ENCODE assay signal across 22 cellular contexts in genomic region chr16:23807028-23807427, GRCh38. TPM values are rescaled to one million over a fixed set of nuclear protein-coding genes. Genes with fewer than 3 reads are reported as not detected.
DNase-seq lines count a peak whose midpoint lies in the region; ATAC-seq lines count a peak whose summit lies in the region.
"Had no signal": no experiment of that assay in that cellular context is flagged by ENCODE, and none has a peak within 500 bp of the region (broad histone marks: within the 10 kb centered on the region; RNA-seq: fewer than 3 reads in every experiment).

No MANE protein-coding gene starts in this region.

- H3K4me3 Mint-ChIP-seq in stimulated activated naive CD8-positive, alpha-beta T cell treated with anti-CD3 and anti-CD28 coated beads, Interleukin-15, amount 100 ng/mL, for 72 hours = no peak overlapping the region
- H3K4me3 Mint-ChIP-seq in CD4-positive, alpha-beta memory T cell = no peak overlapping the region
- H3K4me3 Mint-ChIP-seq: activated naive CD4-positive, alpha-beta T cell treated with anti-CD3 and anti-CD28 coated beads for 36 hours; brain had no signal

- peaks cover 9% of the 10 kb centered on the region for H3K4me1 ChIP-seq in CD4-positive, alpha-beta memory T cell (ENCODE audit: insufficient read depth, low read length)

- intact Hi-C loops in CD4-positive, alpha-beta memory T cell (cut with micrococcal nuclease) = no loop called here

- CTCF ChIA-PET in CD4-positive, alpha-beta memory T cell (lab: Charles Lee; ENCODE audit: partially characterized antibody) = interaction anchor here (0.6 to 12.2 kb wide), 6 partner anchors 22 to 229 kb away, joined by 3 to 472 read pairs (median 6); no protein-coding TSS in a partner anchor

- H3K9me3 ChIP-seq in CD4-positive, alpha-beta memory T cell (ENCODE audit: control insufficient read depth in 1 of 2, low read length in 2 of 2) = no peaks in the 10 kb centered on the region
- H3K9me3 ChIP-seq: SK-N-SH, thoracic aorta had no signal

- no peaks in the 10 kb centered on the region for H3K36me3 ChIP-seq in CD4-positive, alpha-beta memory T cell (ENCODE audit: insufficient read depth, low read length)
- H3K36me3 ChIP-seq: thoracic aorta had no signal

- H3K9me3 Mint-ChIP-seq in stimulated activated naive CD8-positive, alpha-beta T cell treated with anti-CD3 and anti-CD28 coated beads, Interleukin-15, amount 100 ng/mL, for 72 hours = no peaks in the 10 kb centered on the region
- no peaks in the 10 kb centered on the region for H3K9me3 Mint-ChIP-seq in CD4-positive, alpha-beta memory T cell
- H3K9me3 Mint-ChIP-seq: activated naive CD4-positive, alpha-beta T cell treated with anti-CD3 and anti-CD28 coated beads for 36 hours; brain had no signal

- H3K27ac ChIP-seq in CD4-positive, alpha-beta memory T cell (ENCODE audit: low read depth, low read length) = no peak overlapping the region
- H3K27ac ChIP-seq: hepatocyte, thoracic aorta had no signal

- no peaks in the 10 kb centered on the region for H3K27me3 ChIP-seq in CD4-positive, alpha-beta memory T cell (ENCODE audit: insufficient read depth, low read length)

- peak; percentile 57 for ATAC-seq in stimulated activated naive CD8-positive, alpha-beta T cell treated with anti-CD3 and anti-CD28 coated beads, Interleukin-15, Interleukin-2, amounts not matched to agents 100 U/mL and 50 U/mL, for 24 hours
- no peak for ATAC-seq in stimulated activated naive CD8-positive, alpha-beta T cell treated with anti-CD3 and anti-CD28 coated beads, Interleukin-15, amount 100 ng/mL, for 72 hours

- POLR2A ChIA-PET in CD4-positive, alpha-beta memory T cell (lab: Charles Lee; ENCODE audit: partially characterized antibody) = interaction anchor here (0.6 kb wide), 1 partner anchor 192 kb away, joined by 3 read pairs; no protein-coding TSS in a partner anchor

- no peaks in the 10 kb centered on the region for H3K36me3 Mint-ChIP-seq in CD4-positive, alpha-beta memory T cell
- H3K36me3 Mint-ChIP-seq: brain had no signal

- DNase-seq in stimulated activated naive CD8-positive, alpha-beta T cell treated with anti-CD3 and anti-CD28 coated beads, Interleukin-15, Interleukin-2, amounts not matched to agents 100 U/mL and 50 U/mL, for 24 hours = no peak
- no peak for DNase-seq in stimulated activated naive CD8-positive, alpha-beta T cell treated with anti-CD3 and anti-CD28 coated beads, Interleukin-15, amount 100 ng/mL, for 72 hours
- DNase-seq in RPMI7951 (ENCODE audit: low read depth) (peak; percentile 3), kidney tubule cell (ENCODE audit: low spot score) (peak; percentile 32), NCI-H2171 treated with DMSO at 0.1 percent for 48 hours (lab: John Stamatoyannopoulos, UW) (no peak), COR-L47 (lab: John Stamatoyannopoulos, UW) (no peak), HUDEP-2 (lab: John Stamatoyannopoulos, UW; ENCODE audit: unreplicated experiment in 76 of 76) (no peak)
- DNase-seq in CD4-positive, alpha-beta memory T cell = no peak
- DNase-seq: ACHN; activated naive CD4-positive, alpha-beta T cell treated with anti-CD3 and anti-CD28 coated beads for 36 hours; Calu3; GDM1; left cardiac atrium; NCI-H1092 treated with DMSO at 0.1 percent for 48 hours; NCI-H2171; NK-92 treated with Interleukin-12 subunit alpha and Interleukin-12 subunit beta, amount 100 ng/mL, for 24 hours; SK-N-SH had no signal

- peaks cover 9% of the 10 kb centered on the region for H3K27me3 Mint-ChIP-seq in stimulated activated naive CD8-positive, alpha-beta T cell treated with anti-CD3 and anti-CD28 coated beads, Interleukin-15, amount 100 ng/mL, for 72 hours
- H3K27me3 Mint-ChIP-seq in CD4-positive, alpha-beta memory T cell = peaks cover 0 to 6% of the 10 kb centered on the region in 2 donors

- H3K4me1 Mint-ChIP-seq in stimulated activated naive CD8-positive, alpha-beta T cell treated with anti-CD3 and anti-CD28 coated beads, Interleukin-15, amount 100 ng/mL, for 72 hours = peaks cover 21% of the 10 kb centered on the region
- peaks cover 7 to 11% (median 9%) of the 10 kb centered on the region in 4 donors for H3K4me1 Mint-ChIP-seq in CD4-positive, alpha-beta memory T cell
- H3K4me1 Mint-ChIP-seq: brain had no signal

- peak overlapping the region in 1 of 2 donors; percentile 68 for H3K27ac Mint-ChIP-seq in stimulated activated naive CD8-positive, alpha-beta T cell treated with anti-CD3 and anti-CD28 coated beads, Interleukin-15, amount 100 ng/mL, for 72 hours
- no peak overlapping the region for H3K27ac Mint-ChIP-seq in CD4-positive, alpha-beta memory T cell
- H3K27ac Mint-ChIP-seq: activated naive CD4-positive, alpha-beta T cell treated with anti-CD3 and anti-CD28 coated beads for 36 hours; brain had no signal

- no peak overlapping the region for H3K4me3 ChIP-seq in CD4-positive, alpha-beta memory T cell (ENCODE audit: low read length in 2 of 2)
- H3K4me3 ChIP-seq: hepatocyte, thoracic aorta had no signal

RNA-seq across cellular contexts. Expression of gene PRKCB, which starts 28.8 kb away (rescaled TPM):
- not detected in 2 replicates for total RNA-seq in RPMI7951 (2014; rRNA removed; shearing (Covaris generic))
- total RNA-seq in CD4-positive, alpha-beta memory T cell = 100 to 1,000 TPM in 1 of 2 experiments, 10 to 100 TPM in 1; 98.1 to 106 TPM
- 10 to 100 TPM; 46.5 to 98.4 TPM for polyA plus RNA-seq in CD4-positive, alpha-beta memory T cell
- total RNA-seq: Calu3, fibroblast of lung, myocyte had no signal

RNA-seq across cellular contexts. Expression of gene CHP2, which starts 52.2 kb away (rescaled TPM):
- not detected in 2 replicates for total RNA-seq in RPMI7951 (2014; rRNA removed; shearing (Covaris generic))
- not detected for total RNA-seq in CD4-positive, alpha-beta memory T cell
- polyA plus RNA-seq in CD4-positive, alpha-beta memory T cell = not detected
- total RNA-seq: activated naive CD4-positive, alpha-beta T cell treated with anti-CD3 and anti-CD28 coated beads for 36 hours; Calu3; fibroblast of lung; left cardiac atrium; myocyte; thoracic aorta had no signal
- polyA plus RNA-seq: fibroblast of lung, SK-N-SH had no signal

Comparison
In these comparisons a context has a peak if more than half of its experiments do, and no peak if none do; other contexts are left out.
1. DNase-seq: peak in RPMI7951 (single experiment) and kidney tubule cell (single experiment); none in stimulated activated naive CD8-positive, alpha-beta T cell treated with anti-CD3 and anti-CD28 coated beads, Interleukin-15, Interleukin-2, amounts not matched to agents 100 U/mL and 50 U/mL, for 24 hours (single experiment), stimulated activated naive CD8-positive, alpha-beta T cell treated with anti-CD3 and anti-CD28 coated beads, Interleukin-15, amount 100 ng/mL, for 72 hours (0 of 2), NCI-H2171 treated with DMSO at 0.1 percent for 48 hours (single experiment), COR-L47 (single experiment), HUDEP-2 (0 of 76) and CD4-positive, alpha-beta memory T cell (0 of 5).
2. RNA of gene PRKCB, which starts 28.8 kb away (total RNA-seq): 98.1 to 106 TPM in CD4-positive, alpha-beta memory T cell; not detected in RPMI7951; every median in the first group is over 10 times any median in the second.